8 cellular contexts compared by ENCODE assay signal in genomic region chr1:52702886-52703787, GRCh38. TPM values are rescaled to one million over a fixed set of nuclear protein-coding genes. Genes with fewer than 3 reads are reported as not detected.
DNase-seq lines count a peak whose midpoint lies in the region; ATAC-seq and TF ChIP-seq lines count a peak whose summit lies in the region.

No MANE protein-coding gene starts in this region.

- 5 to 6% methylated on average over 35 of the region's 35 CpGs for WGBS in GM23248 (ENCODE audit: low coverage in 1 of 2, low lambda C conversion rate in 2 of 2, missing lambda C conversion rate in 2 of 2), 2 experiments
- WGBS in adrenal gland, 4 donors, result 4 to 5% (median 4%) methylated on average over 25 to 35 of the region's 35 CpGs
- 4 to 9% (median 4%) methylated on average over 18 to 35 of the region's 35 CpGs for WGBS in heart left ventricle, 4 donors

- H3K27me3 ChIP-seq in DND-41 (ENCODE audit: insufficient read depth, low read length, poor library complexity), result no peaks in the 10 kb centered on the region
- H3K27me3 ChIP-seq in GM23248 (replicated peaks; ENCODE audit: insufficient read depth), result no peaks in the 10 kb centered on the region
- H3K27me3 ChIP-seq in adrenal gland, result no peaks in the 10 kb centered on the region
- no peaks in the 10 kb centered on the region for H3K27me3 ChIP-seq in heart left ventricle
- H3K27me3 ChIP-seq in parathyroid adenoma (ENCODE audit: control insufficient read depth, insufficient read depth, low read length), result no peaks in the 10 kb centered on the region
- no peaks in the 10 kb centered on the region for H3K27me3 ChIP-seq in tibial artery

- peaks cover 7% of the 10 kb centered on the region for H3K4me1 ChIP-seq in DND-41 (ENCODE audit: insufficient read depth, low read length)
- H3K4me1 ChIP-seq in GM23248 (ENCODE audit: insufficient read depth), result peaks cover 8% of the 10 kb centered on the region
- peaks cover 0 to 11% of the 10 kb centered on the region in 2 donors for H3K4me1 ChIP-seq in adrenal gland (replicated peaks in 1 of 2)
- peaks cover 0 to 43% (median 8%) of the 10 kb centered on the region in 12 donors for H3K4me1 ChIP-seq in heart left ventricle
- peaks cover 3% of the 10 kb centered on the region for H3K4me1 ChIP-seq in parathyroid adenoma
- peaks cover 0 to 12% (median 6%) of the 10 kb centered on the region in 4 donors for H3K4me1 ChIP-seq in tibial artery

- H4K20me1 ChIP-seq in DND-41 (ENCODE audit: insufficient read depth, low read length), result no peaks in the 10 kb centered on the region
- no peaks in the 10 kb centered on the region for H4K20me1 ChIP-seq in GM23248 (ENCODE audit: insufficient read depth)

- intact Hi-C loops in adrenal gland (cut with DNase I), result loop anchor here in 1 of 2 donors (10.0 kb wide), 1 partner anchor 212 kb away; no protein-coding TSS in a partner anchor
- intact Hi-C loops in heart left ventricle (cut with DNase I), result loop anchor here in 6 of 10 donors (2.0 to 10.0 kb wide), 6 partner anchors 24 to 482 kb away; partner anchors contain the start of genes ZYG11B (in 3 of the 6), ECHDC2 (in 2 of the 6) and SCP2 (in 1 of the 6)
- intact Hi-C loops in tibial artery (cut with DNase I; ENCODE audit: low total_unique reads), result loop anchor here (2.0 kb wide), 1 partner anchor 24 kb away; the partner anchor contains the start of gene ZYG11B

- H3K4me3 ChIP-seq in DND-41 (ENCODE audit: low read depth in 1 of 2, low read length in 2 of 2), result no peak overlapping the region
- peak overlapping the region; percentile 72 for H3K4me3 ChIP-seq in GM23248
- H3K4me3 ChIP-seq in adrenal gland, result peak overlapping the region in 3 of 4 donors; percentile 7 to 61 (median 39)
- peak overlapping the region in 11 of 12 donors; percentile 39 to 74 (median 61) for H3K4me3 ChIP-seq in heart left ventricle
- H3K4me3 ChIP-seq in parathyroid adenoma (ENCODE audit: low read depth, low read length), result peak overlapping the region; percentile 53
- peak overlapping the region; percentile 55 to 63 for H3K4me3 ChIP-seq in tibial artery

- H3K36me3 ChIP-seq in DND-41 (ENCODE audit: insufficient read depth, low read length) (no peaks in the 10 kb centered on the region), GM23248 (ENCODE audit: low read depth) (no peaks in the 10 kb centered on the region), adrenal gland (replicated peaks in 1 of 2) (no peaks in the 10 kb centered on the region), heart left ventricle (no peaks in the 10 kb centered on the region), parathyroid adenoma (ENCODE audit: control insufficient read depth, insufficient read depth, low read length) (no peaks in the 10 kb centered on the region), tibial artery (no peaks in the 10 kb centered on the region)

- no peak for TF ChIP-seq CTCF in DND-41 (IDR thresholded peaks at IDR 0.05; ENCODE audit: borderline replicate concordance, extremely low read depth, low read length, poor library complexity, severe bottlenecking)
- peak in 1 of 6 experiments; percentile 10 for TF ChIP-seq CTCF in adrenal gland (IDR thresholded peaks at IDR 0.05)
- TF ChIP-seq CTCF in heart left ventricle (IDR thresholded peaks at IDR 0.05), result no peak
- TF ChIP-seq CTCF in parathyroid adenoma (IDR thresholded peaks at IDR 0.05), result no peak
- TF ChIP-seq CTCF in tibial artery (IDR thresholded peaks at IDR 0.05), result no peak

- peak; percentile 4 to 72 for TF ChIP-seq POLR2A in adrenal gland (IDR thresholded peaks at IDR 0.05)
- TF ChIP-seq POLR2A in heart left ventricle (IDR thresholded peaks at IDR 0.05), result peak in 1 of 2 donors; percentile 67

- no peak for DNase-seq in DND-41
- DNase-seq in GM23248, result peak; percentile 94
- peak; percentile 79 for DNase-seq in M059J (ENCODE audit: low read depth)
- DNase-seq in SW480 (ENCODE audit: low spot score), result peak; percentile 94
- DNase-seq in adrenal gland, result peak; percentile 91 to 98 (median 97)
- DNase-seq in heart left ventricle, result peak; percentile 90 to 94 (median 91)
- DNase-seq in tibial artery, result peak; percentile 88 to 94

- H3K79me2 ChIP-seq in DND-41 (ENCODE audit: insufficient read depth, low read length), result peaks cover 5% of the 10 kb centered on the region
- H3K79me2 ChIP-seq in GM23248 (ENCODE audit: insufficient read depth), result no peaks in the 10 kb centered on the region
- no peaks in the 10 kb centered on the region for H3K79me2 ChIP-seq in parathyroid adenoma

- H3K4me2 ChIP-seq in DND-41 (ENCODE audit: insufficient read depth, low read length) (no peak overlapping the region), GM23248 (ENCODE audit: unreplicated experiment) (peak overlapping the region; percentile 82), parathyroid adenoma (ENCODE audit: low read length) (peak overlapping the region; percentile 57)

- H3F3A ChIP-seq in GM23248 (ENCODE audit: insufficient read depth), result peaks cover 15% of the 10 kb centered on the region

- H3K9me2 ChIP-seq in GM23248 (ENCODE audit: insufficient read depth), result no peaks in the 10 kb centered on the region

- ATAC-seq in DND-41 (ENCODE audit: insufficient read depth, low read depth) (no peak), heart left ventricle (peak; percentile 90 to 94 (median 93))

- H2AFZ ChIP-seq in DND-41 (ENCODE audit: low read depth, low read length) (peak overlapping the region; percentile 25; the same call in 1 of the 2 replicates), GM23248 (peak overlapping the region; percentile 91), parathyroid adenoma (peak overlapping the region; percentile 99)

- in situ Hi-C loops in GM23248 (cut with MboI), result loop anchor here (25.0 kb wide), 1 partner anchor 484 kb away; the partner anchor contains the start of gene CPT2

- H3K9ac ChIP-seq in DND-41 (ENCODE audit: low read depth, low read length) (no peak overlapping the region), GM23248 (peak overlapping the region; percentile 72), parathyroid adenoma (no peak overlapping the region)

- H3K27ac ChIP-seq in DND-41 (ENCODE audit: low read length) (no peak overlapping the region), GM23248 (no peak overlapping the region; the same call in 1 of the 2 replicates), adrenal gland (peak overlapping the region; percentile 80 to 95 (median 92)), heart left ventricle (peak overlapping the region; percentile 75 to 91 (median 86)), parathyroid adenoma (peak overlapping the region; percentile 85), tibial artery (peak overlapping the region; percentile 64 to 79)

- H3K9me3 ChIP-seq in DND-41 (ENCODE audit: insufficient read depth, low read length, severe bottlenecking) (no peaks in the 10 kb centered on the region), GM23248 (ENCODE audit: low read depth) (no peaks in the 10 kb centered on the region), adrenal gland (replicated peaks in 1 of 3) (no peaks in the 10 kb centered on the region), heart left ventricle (no peaks in the 10 kb centered on the region), parathyroid adenoma (ENCODE audit: control insufficient read depth, low read length) (no peaks in the 10 kb centered on the region), tibial artery (no peaks in the 10 kb centered on the region)

RNA-seq across cellular contexts. Expression of gene COA7, which starts 5.0 kb away (rescaled TPM):
- 5.1 and 6.9 TPM in 2 replicates for total RNA-seq in GM23248 (2014; rRNA removed; shearing (Covaris generic))
- polyA plus RNA-seq in GM23248 (2016; fragmentation: Nextera tagmentation; extraction: Ambion mirVana) (12.1 and 12.9 TPM in 2 replicates), adrenal gland (10 to 100 TPM in 1 of 3 donors, 1 to 10 TPM in 2; 3.1 to 18.0 (median 4.3) TPM), heart left ventricle (10 to 100 TPM in 1 of 2 donors, 1 to 10 TPM in 1; 6.4 to 19.3 TPM)
- total RNA-seq in M059J (2014; rRNA removed; shearing (Covaris generic)), result 8.5 and 10.1 TPM in 2 replicates
- total RNA-seq in adrenal gland (10 to 100 TPM in 7 of 8 donors, 1 to 10 TPM in 1; 8.1 to 34.5 (median 13.8) TPM), heart left ventricle (10 to 100 TPM; 10.6 to 19.5 (median 16.3) TPM)

RNA-seq across cellular contexts. Expression of gene ZYG11B, which starts 23.1 kb away (rescaled TPM):
- 56.1 and 57.9 TPM in 2 replicates for total RNA-seq in GM23248 (2014; rRNA removed; shearing (Covaris generic))
- 15.1 and 16.1 TPM in 2 replicates for polyA plus RNA-seq in GM23248 (2016; fragmentation: Nextera tagmentation; extraction: Ambion mirVana)
- total RNA-seq in M059J (2014; rRNA removed; shearing (Covaris generic)), result 17.9 and 24.9 TPM in 2 replicates
- total RNA-seq in adrenal gland, result 10 to 100 TPM; 34.7 to 63.5 (median 46.6) TPM
- polyA plus RNA-seq in adrenal gland, result 10 to 100 TPM in 2 of 3 donors, 1 to 10 TPM in 1; 4.5 to 22.4 (median 11.7) TPM
- total RNA-seq in heart left ventricle, result 10 to 100 TPM; 45.8 to 85.4 (median 72.4) TPM
- 10 to 100 TPM; 16.6 to 28.6 TPM for polyA plus RNA-seq in heart left ventricle

Comparison
In these comparisons a context has a peak if more than half of its experiments do, and no peak if none do; other contexts are left out.
1. H2AFZ ChIP-seq: peak in every context shown above with its lines; median percentile 99 in parathyroid adenoma; 91 in GM23248; 25 in DND-41.
2. H3K27ac ChIP-seq: peak in adrenal gland (5 of 5), heart left ventricle (12 of 12), parathyroid adenoma (single experiment) and tibial artery (2 of 2); none in DND-41 (single experiment) and GM23248 (single experiment).
3. H3K4me3 ChIP-seq: peak in GM23248 (single experiment), adrenal gland (3 of 4), heart left ventricle (11 of 12), parathyroid adenoma (single experiment) and tibial artery (2 of 2); none in DND-41 (0 of 2).